ENCODE assay signal across 1 cellular context in genomic region chr4:183563874-183564273, GRCh38.
TF ChIP-seq lines count a peak whose summit lies in the region.

No MANE protein-coding gene starts in this region.

TF ChIP-seq in HepG2, 621 proteins besides CTCF, POLR2A, EP300 and RAD21 (continued from another document):
- no peak for TF ChIP-seq ZSCAN5A (CRISPR knock-in tag; IDR thresholded peaks at IDR 0.05; ENCODE audit: borderline replicate concordance)
- TF ChIP-seq SP2 (CRISPR knock-in tag; IDR thresholded peaks at IDR 0.05) = no peak
- no peak for TF ChIP-seq GMEB2 (CRISPR knock-in tag; IDR thresholded peaks at IDR 0.05; ENCODE audit: low read depth)
- no peak for TF ChIP-seq TEF (CRISPR knock-in tag; IDR thresholded peaks at IDR 0.05)
- TF ChIP-seq ZNF335 (CRISPR knock-in tag; IDR thresholded peaks at IDR 0.05) = no peak
- no peak for TF ChIP-seq ZNF432 (CRISPR knock-in tag; IDR thresholded peaks at IDR 0.05; ENCODE audit: borderline replicate concordance)
TF ChIP-seq in HepG2: peak in this region for 0.
